In genomic region chr12:57627504-57628279, GRCh38 we compare ENCODE assay signal across 11 cellular contexts. TPM values are rescaled to one million over a fixed set of nuclear protein-coding genes. Genes with fewer than 3 reads are reported as not detected.
A peak's percentile ranks its signal among the peaks of the same experiment; 100 is the strongest.
DNase-seq lines count a peak whose midpoint lies in the region; ATAC-seq and TF ChIP-seq lines count a peak whose summit lies in the region.
"Had no signal": no experiment of that assay in that cellular context is flagged by ENCODE, and none has a peak within 500 bp of the region (broad histone marks: within the 10 kb centered on the region; RNA-seq: fewer than 3 reads in every experiment).

No MANE protein-coding gene starts in this region.

- no peak overlapping the region for H3K27ac Mint-ChIP-seq in dendritic cell treated with granulocyte-macrophage colony-stimulating factor and Interleukin-4, amounts not matched to agents 40 ng/mL and 50 ng/mL, for 4 days
- no peak overlapping the region for H3K27ac Mint-ChIP-seq in natural killer cell treated with Interleukin-12 subunit alpha and Interleukin-12 subunit beta and Interleukin-15 and Interleukin-18, amount 100 ng/mL, for 72 hours

- intact Hi-C loops in dendritic cell treated with granulocyte-macrophage colony-stimulating factor and Interleukin-4, amounts not matched to agents 40 ng/mL and 50 ng/mL, for 4 days (cut with micrococcal nuclease): no loop called here
- intact Hi-C loops in transverse colon (cut with DNase I; ENCODE audit: low total_unique reads) (loop anchor here (2.0 kb wide), 1 partner anchor 47 kb away; no protein-coding TSS in a partner anchor), PC-3 (cut with micrococcal nuclease) (no loop called here)

- CTCF ChIA-PET in PC-3 (lab: Charles Lee): interaction anchor here (1.0 kb wide), 1 partner anchor 45 kb away, joined by 3 read pairs; no protein-coding TSS in a partner anchor

- H2AFZ ChIP-seq in PC-3 (ENCODE audit: low read length): no peak overlapping the region

- peaks cover 97% of the 10 kb centered on the region for H3K27me3 Mint-ChIP-seq in dendritic cell treated with granulocyte-macrophage colony-stimulating factor and Interleukin-4, amounts not matched to agents 40 ng/mL and 50 ng/mL, for 4 days
- peaks cover 64 to 65% of the 10 kb centered on the region in 2 donors for H3K27me3 Mint-ChIP-seq in natural killer cell treated with Interleukin-12 subunit alpha and Interleukin-12 subunit beta and Interleukin-15 and Interleukin-18, amount 100 ng/mL, for 72 hours

- no peak overlapping the region for H3K4me2 ChIP-seq in PC-3 (ENCODE audit: low read length)

- POLR2A ChIA-PET in PC-3 (lab: Charles Lee; ENCODE audit: unreplicated experiment): interaction anchor here (0.7 kb wide), 1 partner anchor 38 kb away, joined by 4 read pairs; no protein-coding TSS in a partner anchor

- no peaks in the 10 kb centered on the region for H3K36me3 ChIP-seq in RWPE2 (ENCODE audit: low read depth)
- no peaks in the 10 kb centered on the region for H3K36me3 ChIP-seq in transverse colon
- H3K36me3 ChIP-seq in PC-3 (ENCODE audit: low read depth, low read length): no peaks in the 10 kb centered on the region; the same call in 1 of the 2 replicates

- H3K9me2 ChIP-seq in PC-3 (replicated peaks; ENCODE audit: low read length): no peaks in the 10 kb centered on the region

- in situ Hi-C loops in transverse colon (cut with MboI; ENCODE audit: low pct_ligation_motif_present in 1 of 4, low pct_unique_long_range_greater_than_20kb in 1 of 4, low sequenced_read_pairs in 3 of 4): loop anchor here in 2 of 4 donors (5.0 to 10.0 kb wide), 3 partner anchors 45 to 160 kb away; no protein-coding TSS in a partner anchor

- H3K4me3 Mint-ChIP-seq in dendritic cell treated with granulocyte-macrophage colony-stimulating factor and Interleukin-4, amounts not matched to agents 40 ng/mL and 50 ng/mL, for 4 days: peak overlapping the region; percentile 46
- H3K4me3 Mint-ChIP-seq in natural killer cell treated with Interleukin-12 subunit alpha and Interleukin-12 subunit beta and Interleukin-15 and Interleukin-18, amount 100 ng/mL, for 72 hours: no peak overlapping the region

- WGBS in transverse colon (ENCODE audit: low coverage in 1 of 2), 2 donors: 21 to 60% methylated on average over 1 to 58 of the region's 67 CpGs

- H3K4me1 Mint-ChIP-seq in dendritic cell treated with granulocyte-macrophage colony-stimulating factor and Interleukin-4, amounts not matched to agents 40 ng/mL and 50 ng/mL, for 4 days (ENCODE audit: low read depth): peaks cover 44% of the 10 kb centered on the region
- peaks cover 5 to 8% of the 10 kb centered on the region in 2 donors for H3K4me1 Mint-ChIP-seq in natural killer cell treated with Interleukin-12 subunit alpha and Interleukin-12 subunit beta and Interleukin-15 and Interleukin-18, amount 100 ng/mL, for 72 hours (ENCODE audit: low read depth in 2 of 2)

- no TSS peak for BruUV-seq in PC-3 (replicated peaks; lab: Mats Ljungman, UMichigan)

- DNase-seq in ELF-1 (ENCODE audit: low read depth, low spot score): peak; percentile 18
- DNase-seq in RWPE2 (ENCODE audit: low spot score): peak; percentile 59
- DNase-seq in natural killer cell treated with Interleukin-12 subunit alpha and Interleukin-12 subunit beta and Interleukin-15 and Interleukin-18, amount 100 ng/mL, for 72 hours (ENCODE audit: low spot score): no peak
- no peak for DNase-seq in NCI-H2171 treated with DMSO at 0.1 percent for 48 hours (lab: John Stamatoyannopoulos, UW)
- no peak for DNase-seq in transverse colon
- DNase-seq in PC-3: no peak
- DNase-seq: DND-41; mammary epithelial cell; stimulated activated CD4-positive, alpha-beta T cell treated with anti-CD3 and anti-CD28 coated beads, Interleukin-4, amount 100 ng/mL, for 4 hours had no signal

- H3K27ac ChIP-seq in RWPE2 (ENCODE audit: poor library complexity, severe bottlenecking) (no peak overlapping the region), transverse colon (no peak overlapping the region), PC-3 (ENCODE audit: low read length) (no peak overlapping the region)

- H3K27me3 ChIP-seq in RWPE2 (ENCODE audit: insufficient read depth, poor library complexity, severe bottlenecking): peaks cover 9% of the 10 kb centered on the region
- H3K27me3 ChIP-seq in transverse colon: peaks cover 98% of the 10 kb centered on the region
- no peaks in the 10 kb centered on the region for H3K27me3 ChIP-seq in PC-3 (ENCODE audit: low read length)

- no peak for TF ChIP-seq CTCF in RWPE2 (IDR thresholded peaks at IDR 0.05; ENCODE audit: poor library complexity, severe bottlenecking)
- TF ChIP-seq CTCF in transverse colon (IDR thresholded peaks at IDR 0.05): no peak
- TF ChIP-seq CTCF in PC-3 (conservative IDR thresholded peaks at IDR 0.05; ENCODE audit: low read depth, low read length): no peak

- H3K9me3 ChIP-seq in RWPE2 (ENCODE audit: severe bottlenecking) (no peaks in the 10 kb centered on the region), transverse colon (no peaks in the 10 kb centered on the region), PC-3 (ENCODE audit: low read length) (no peaks in the 10 kb centered on the region)

- H3K9ac ChIP-seq in PC-3 (ENCODE audit: low read length): no peak overlapping the region

- peaks cover 12% of the 10 kb centered on the region for H3K79me2 ChIP-seq in PC-3 (ENCODE audit: low read length)

- no peak for TF ChIP-seq EP300 in transverse colon (IDR thresholded peaks at IDR 0.05; ENCODE audit: low read depth)

- no peaks in the 10 kb centered on the region for H4K20me1 ChIP-seq in PC-3 (ENCODE audit: low read length)

- H3K9me3 Mint-ChIP-seq in dendritic cell treated with granulocyte-macrophage colony-stimulating factor and Interleukin-4, amounts not matched to agents 40 ng/mL and 50 ng/mL, for 4 days: no peaks in the 10 kb centered on the region
- H3K9me3 Mint-ChIP-seq in natural killer cell treated with Interleukin-12 subunit alpha and Interleukin-12 subunit beta and Interleukin-15 and Interleukin-18, amount 100 ng/mL, for 72 hours: no peaks in the 10 kb centered on the region

- no peaks in the 10 kb centered on the region for H3K36me3 Mint-ChIP-seq in dendritic cell treated with granulocyte-macrophage colony-stimulating factor and Interleukin-4, amounts not matched to agents 40 ng/mL and 50 ng/mL, for 4 days (ENCODE audit: low read depth)
- no peaks in the 10 kb centered on the region for H3K36me3 Mint-ChIP-seq in natural killer cell treated with Interleukin-12 subunit alpha and Interleukin-12 subunit beta and Interleukin-15 and Interleukin-18, amount 100 ng/mL, for 72 hours

- ATAC-seq in RWPE2 (ENCODE audit: low read depth) (no peak; the same call in 2 of the 3 replicates), HG03045 (IDR thresholded peaks at IDR 0.05; ENCODE audit: unreplicated experiment) (no peak), PC-3 (no peak)
- peak; percentile 39 to 41 for ATAC-seq in natural killer cell treated with Interleukin-12 subunit alpha and Interleukin-12 subunit beta and Interleukin-15 and Interleukin-18, amount 100 ng/mL, for 72 hours

- no peak overlapping the region for H3K4me3 ChIP-seq in RWPE2 (ENCODE audit: severe bottlenecking)
- peak overlapping the region in 1 of 4 donors; percentile 6 for H3K4me3 ChIP-seq in transverse colon
- no peak overlapping the region for H3K4me3 ChIP-seq in PC-3 (ENCODE audit: low read length)

- no peak for TF ChIP-seq POLR2A in transverse colon (IDR thresholded peaks at IDR 0.05)

- H3K4me1 ChIP-seq in RWPE2 (ENCODE audit: insufficient read depth, poor library complexity, severe bottlenecking) (no peaks in the 10 kb centered on the region), transverse colon (peaks cover 6 to 18% (median 9%) of the 10 kb centered on the region in 4 donors), PC-3 (ENCODE audit: insufficient read depth, low read length) (peaks cover 6% of the 10 kb centered on the region; the same call in 1 of the 2 replicates)

- H3F3A ChIP-seq in PC-3 (ENCODE audit: low read length, unreplicated experiment): no peaks in the 10 kb centered on the region

RNA-seq across cellular contexts. Expression of gene B4GALNT1, which starts 5.3 kb away (rescaled TPM):
- total RNA-seq in natural killer cell treated with Interleukin-12 subunit alpha and Interleukin-12 subunit beta and Interleukin-15 and Interleukin-18, amount 100 ng/mL, for 72 hours: 1 to 10 TPM; 1.5 to 3.6 TPM
- total RNA-seq in transverse colon (1 to 10 TPM in 2 of 4 donors, under 1 TPM in 1, not detected in 1; 0.68 to 6.4 (median 2.1) TPM), PC-3 (2014; rRNA removed) (39.0 and 42.3 TPM in 2 replicates)

RNA-seq across cellular contexts. Expression of gene ARHGEF25, which starts 16.5 kb away (rescaled TPM):
- total RNA-seq in natural killer cell treated with Interleukin-12 subunit alpha and Interleukin-12 subunit beta and Interleukin-15 and Interleukin-18, amount 100 ng/mL, for 72 hours: 1 to 10 TPM in 1 of 2 donors, under 1 TPM in 1; 0.52 to 4.0 TPM
- total RNA-seq in transverse colon (10 to 100 TPM in 3 of 4 donors, 1 to 10 TPM in 1; 6.6 to 35.9 (median 15.3) TPM), PC-3 (2014; rRNA removed) (10.0 and 18.1 TPM in 2 replicates)

RNA-seq across cellular contexts. Expression of gene DTX3, which starts 23.1 kb away (rescaled TPM):
- 10 to 100 TPM; 15.6 to 18.4 TPM for total RNA-seq in natural killer cell treated with Interleukin-12 subunit alpha and Interleukin-12 subunit beta and Interleukin-15 and Interleukin-18, amount 100 ng/mL, for 72 hours
- total RNA-seq in transverse colon (10 to 100 TPM in 1 of 4 donors, 1 to 10 TPM in 3; 8.0 to 10.9 (median 9.6) TPM), PC-3 (2014; rRNA removed) (11.9 and 15.9 TPM in 2 replicates)

RNA-seq across cellular contexts. Expression of gene PIP4K2C, which starts 36.7 kb away (rescaled TPM):
- total RNA-seq in natural killer cell treated with Interleukin-12 subunit alpha and Interleukin-12 subunit beta and Interleukin-15 and Interleukin-18, amount 100 ng/mL, for 72 hours: 10 to 100 TPM; 25.9 to 35.7 TPM
- total RNA-seq in transverse colon: 100 to 1,000 TPM in 1 of 4 donors, 10 to 100 TPM in 3; 38.4 to 308 (median 45.8) TPM
- 83.6 and 88.6 TPM in 2 replicates for total RNA-seq in PC-3 (2014; rRNA removed)

Comparison
In these comparisons a context has a peak if more than half of its experiments do, and no peak if none do; other contexts are left out.
1. DNase-seq: peak in ELF-1 (single experiment) and RWPE2 (single experiment); none in natural killer cell treated with Interleukin-12 subunit alpha and Interleukin-12 subunit beta and Interleukin-15 and Interleukin-18, amount 100 ng/mL, for 72 hours (single experiment), NCI-H2171 treated with DMSO at 0.1 percent for 48 hours (single experiment), transverse colon (single experiment) and PC-3 (single experiment).
2. ATAC-seq: peak in natural killer cell treated with Interleukin-12 subunit alpha and Interleukin-12 subunit beta and Interleukin-15 and Interleukin-18, amount 100 ng/mL, for 72 hours (2 of 2); none in RWPE2 (single experiment), HG03045 (single experiment) and PC-3 (single experiment).